ENCODE assay signal across 1 cellular context in the genomic region with DNA sequence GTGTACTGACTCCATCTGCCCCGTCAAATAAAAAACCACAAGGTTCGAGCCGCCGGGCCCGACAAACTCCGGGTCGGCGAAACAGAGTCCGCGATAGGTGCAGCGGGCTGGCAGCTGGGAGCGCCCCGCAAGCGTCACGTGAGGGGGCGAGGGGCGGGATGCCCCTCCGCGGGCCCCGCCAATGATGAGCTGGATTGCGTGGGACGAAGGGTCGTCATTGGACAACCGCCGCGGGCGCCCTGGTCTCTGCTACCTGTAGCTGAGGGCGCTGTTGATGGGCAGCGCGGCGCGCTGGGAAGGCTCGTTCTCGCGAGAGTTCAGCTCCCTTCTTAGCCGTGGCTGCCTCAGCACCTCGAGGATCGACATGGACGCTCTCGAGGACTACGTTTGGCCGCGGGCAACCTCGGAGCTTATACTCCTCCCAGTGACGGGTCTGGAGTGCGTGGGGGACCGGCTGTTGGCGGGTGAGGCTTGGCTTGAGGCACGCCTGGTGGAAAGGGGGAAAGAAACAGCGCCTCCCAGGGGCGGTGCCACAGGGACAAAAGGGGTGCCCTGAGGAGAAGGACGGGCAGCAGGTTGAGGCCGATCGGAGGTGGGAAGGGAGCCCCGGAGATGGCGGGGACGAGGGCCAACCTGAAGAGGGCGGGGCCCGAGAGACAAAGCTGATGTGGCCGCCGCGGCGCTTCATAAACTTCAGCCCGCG.
TF ChIP-seq lines count a peak whose summit lies in the region.

A gene with protein sequence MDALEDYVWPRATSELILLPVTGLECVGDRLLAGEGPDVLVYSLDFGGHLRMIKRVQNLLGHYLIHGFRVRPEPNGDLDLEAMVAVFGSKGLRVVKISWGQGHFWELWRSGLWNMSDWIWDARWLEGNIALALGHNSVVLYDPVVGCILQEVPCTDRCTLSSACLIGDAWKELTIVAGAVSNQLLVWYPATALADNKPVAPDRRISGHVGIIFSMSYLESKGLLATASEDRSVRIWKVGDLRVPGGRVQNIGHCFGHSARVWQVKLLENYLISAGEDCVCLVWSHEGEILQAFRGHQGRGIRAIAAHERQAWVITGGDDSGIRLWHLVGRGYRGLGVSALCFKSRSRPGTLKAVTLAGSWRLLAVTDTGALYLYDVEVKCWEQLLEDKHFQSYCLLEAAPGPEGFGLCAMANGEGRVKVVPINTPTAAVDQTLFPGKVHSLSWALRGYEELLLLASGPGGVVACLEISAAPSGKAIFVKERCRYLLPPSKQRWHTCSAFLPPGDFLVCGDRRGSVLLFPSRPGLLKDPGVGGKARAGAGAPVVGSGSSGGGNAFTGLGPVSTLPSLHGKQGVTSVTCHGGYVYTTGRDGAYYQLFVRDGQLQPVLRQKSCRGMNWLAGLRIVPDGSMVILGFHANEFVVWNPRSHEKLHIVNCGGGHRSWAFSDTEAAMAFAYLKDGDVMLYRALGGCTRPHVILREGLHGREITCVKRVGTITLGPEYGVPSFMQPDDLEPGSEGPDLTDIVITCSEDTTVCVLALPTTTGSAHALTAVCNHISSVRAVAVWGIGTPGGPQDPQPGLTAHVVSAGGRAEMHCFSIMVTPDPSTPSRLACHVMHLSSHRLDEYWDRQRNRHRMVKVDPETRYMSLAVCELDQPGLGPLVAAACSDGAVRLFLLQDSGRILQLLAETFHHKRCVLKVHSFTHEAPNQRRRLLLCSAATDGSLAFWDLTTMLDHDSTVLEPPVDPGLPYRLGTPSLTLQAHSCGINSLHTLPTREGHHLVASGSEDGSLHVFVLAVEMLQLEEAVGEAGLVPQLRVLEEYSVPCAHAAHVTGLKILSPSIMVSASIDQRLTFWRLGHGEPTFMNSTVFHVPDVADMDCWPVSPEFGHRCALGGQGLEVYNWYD (plus strand): TSS at position 324 of the 703 bp plus-strand sequence. CDS start 41 bp downstream, at position 365.

TF ChIP-seq in IMR-90, 13 proteins besides CTCF, POLR2A, EP300 and RAD21 (continued from another document):
- TF ChIP-seq MAFK (IDR thresholded peaks at IDR 0.05; ENCODE audit: low read depth, low read length): no peak
- no peak for TF ChIP-seq RCOR1 (IDR thresholded peaks at IDR 0.05; ENCODE audit: insufficient replicate concordance, low read length)
- TF ChIP-seq SMC3 (IDR thresholded peaks at IDR 0.05; ENCODE audit: low read depth, low read length): no peak
- peak; percentile 97 for TF ChIP-seq BHLHE40 (IDR thresholded peaks at IDR 0.05; ENCODE audit: low read depth, low read length)
- TF ChIP-seq RFX5 (IDR thresholded peaks at IDR 0.05; ENCODE audit: low read depth, low read length): no peak
- TF ChIP-seq MAZ (IDR thresholded peaks at IDR 0.05; ENCODE audit: borderline replicate concordance, low read depth, low read length): peak; percentile 76; the same call in 1 of the 2 replicates
- no peak; the same call in 1 of the 2 replicates for TF ChIP-seq CEBPB (IDR thresholded peaks at IDR 0.05; ENCODE audit: low read depth, low read length)
- TF ChIP-seq, protein P1, sequence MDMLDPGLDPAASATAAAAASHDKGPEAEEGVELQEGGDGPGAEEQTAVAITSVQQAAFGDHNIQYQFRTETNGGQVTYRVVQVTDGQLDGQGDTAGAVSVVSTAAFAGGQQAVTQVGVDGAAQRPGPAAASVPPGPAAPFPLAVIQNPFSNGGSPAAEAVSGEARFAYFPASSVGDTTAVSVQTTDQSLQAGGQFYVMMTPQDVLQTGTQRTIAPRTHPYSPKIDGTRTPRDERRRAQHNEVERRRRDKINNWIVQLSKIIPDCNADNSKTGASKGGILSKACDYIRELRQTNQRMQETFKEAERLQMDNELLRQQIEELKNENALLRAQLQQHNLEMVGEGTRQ (IDR thresholded peaks at IDR 0.05; ENCODE audit: low read depth, low read length): peak; percentile 99
- 0 out of 2 replicates have a peak, but pooled peaks have one; percentile 17 for TF ChIP-seq FOS (IDR thresholded peaks at IDR 0.05; ENCODE audit: low read depth, low read length)
- TF ChIP-seq MXI1 (IDR thresholded peaks at IDR 0.05; ENCODE audit: borderline replicate concordance, low read depth, low read length): no peak; the same call in 1 of the 2 replicates
TF ChIP-seq in IMR-90: peak in this region for 5.
